1 cellular context compared by ENCODE assay signal in the genomic region with DNA sequence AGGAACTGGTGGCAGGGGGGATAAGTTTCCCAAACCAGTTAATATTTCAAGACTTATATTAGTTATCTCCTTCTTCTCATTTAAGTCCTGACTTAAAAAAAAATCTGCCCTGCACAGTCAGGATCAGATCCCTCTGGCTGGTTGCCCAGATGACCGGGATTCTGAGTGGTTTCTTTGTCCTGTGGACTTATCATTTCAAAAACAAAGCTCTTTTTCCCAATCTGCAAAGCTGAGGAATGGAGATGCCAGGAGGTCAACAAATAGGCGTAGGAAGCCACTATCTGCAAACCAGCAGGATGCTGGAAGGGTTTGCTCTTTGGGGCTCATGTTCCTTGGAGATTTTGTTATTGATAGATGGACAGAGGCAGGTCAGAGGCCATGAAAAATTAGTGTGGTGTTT.
TF ChIP-seq lines count a peak whose summit lies in the region.

No MANE protein-coding gene starts in this region.

TF ChIP-seq in endothelial cell of umbilical vein, 7 proteins besides CTCF, POLR2A, EP300 and RAD21:
- TF ChIP-seq EZH2 (IDR thresholded peaks at IDR 0.05; ENCODE audit: borderline replicate concordance, low read depth, low read length, severe bottlenecking) (no peak), FOS (IDR thresholded peaks at IDR 0.05; ENCODE audit: borderline replicate concordance, insufficient read depth, low read length) (no peak), POLR2AphosphoS5 (IDR thresholded peaks at IDR 0.05; ENCODE audit: insufficient read depth, low read depth, low read length) (no peak), MYC (IDR thresholded peaks at IDR 0.05; ENCODE audit: low read depth, low read length) (no peak), JUN (IDR thresholded peaks at IDR 0.05; ENCODE audit: borderline replicate concordance, insufficient read depth, insufficient read length, low read depth) (no peak), GATA2 (IDR thresholded peaks at IDR 0.05; ENCODE audit: insufficient read depth, insufficient read length, low read depth, low read length) (no peak)
- TF ChIP-seq, protein P1, sequence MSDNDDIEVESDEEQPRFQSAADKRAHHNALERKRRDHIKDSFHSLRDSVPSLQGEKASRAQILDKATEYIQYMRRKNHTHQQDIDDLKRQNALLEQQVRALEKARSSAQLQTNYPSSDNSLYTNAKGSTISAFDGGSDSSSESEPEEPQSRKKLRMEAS (IDR thresholded peaks at IDR 0.05; ENCODE audit: insufficient read depth, insufficient read length) = no peak
